ENCODE assay signal across 27 cellular contexts in the genomic region with DNA sequence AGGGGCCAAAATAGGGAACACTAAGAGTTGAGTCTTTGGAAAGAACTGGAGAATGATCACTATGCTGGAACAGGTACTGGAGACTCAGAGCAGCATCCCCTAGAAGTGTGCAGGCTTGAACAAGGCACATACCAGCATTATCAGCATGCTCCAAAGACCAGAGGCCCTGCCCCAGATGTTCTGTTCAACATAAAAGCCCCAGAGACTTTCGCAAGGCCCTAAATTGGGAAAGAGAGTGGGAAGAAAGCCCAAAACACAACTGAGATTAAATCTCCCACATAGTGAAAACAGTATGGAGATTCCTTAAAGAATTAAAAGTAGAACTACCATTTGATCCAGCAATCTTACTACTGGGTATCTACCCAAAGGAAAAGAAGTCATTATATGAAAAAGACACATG. TPM values are rescaled to one million over a fixed set of nuclear protein-coding genes. Genes with fewer than 3 reads are reported as not detected.
DNase-seq lines count a peak whose midpoint lies in the region; ATAC-seq and TF ChIP-seq lines count a peak whose summit lies in the region.
"Had no signal": no experiment of that assay in that cellular context is flagged by ENCODE, and none has a peak within 500 bp of the region (broad histone marks: within the 10 kb centered on the region; RNA-seq: fewer than 3 reads in every experiment).

No MANE protein-coding gene starts in this region.

- no peak for ATAC-seq in GM19351 (IDR thresholded peaks at IDR 0.05; ENCODE audit: unreplicated experiment)
- ATAC-seq: GM23338, SK-N-SH treated with all-trans-retinoic acid at 6 μM for 48 hours had no signal

- DNase-seq in AG09309 (ENCODE audit: low read depth), result peak; percentile 16
- peak; percentile 16 for DNase-seq in OCI-M1 (lab: John Stamatoyannopoulos, UW)
- DNase-seq in fibroblast of the aortic adventitia (ENCODE audit: low read depth), result peak; percentile 95
- DNase-seq in SKM-1 treated with dmso at 0.1 percent for 144 hours (lab: John Stamatoyannopoulos, UW; ENCODE audit: unreplicated experiment), result no peak
- DNase-seq in DMS153 (lab: John Stamatoyannopoulos, UW), result no peak
- DNase-seq: ACHN; activated CD4-positive, alpha-beta memory T cell treated with anti-CD3 and anti-CD28 coated beads for 36 hours; activated CD4-positive, CD25-positive, alpha-beta regulatory T cell; activated T-cell treated with anti-CD3 and anti-CD28 coated beads for 4 hours; amniotic stem cell; CD4-positive, CD25-positive, alpha-beta regulatory T cell; dermis blood vessel endothelial cell; GF-D8; NCI-H1417; NCI-H524 treated with DMSO at 0.1 percent for 48 hours; RPMI8226; stimulated activated CD4-positive, alpha-beta T cell treated with anti-CD3 and anti-CD28 coated beads, Interleukin-2, amount 100 ng/mL, for 24 hours; stimulated activated naive CD4-positive, alpha-beta T cell; thyroid gland had no signal

- H3K4me3 ChIP-seq in AG09309 (ENCODE audit: control insufficient read depth, low read depth, low read length), result no peak overlapping the region
- H3K4me3 ChIP-seq in fibroblast of the aortic adventitia (ENCODE audit: low read depth, low read length), result no peak overlapping the region
- H3K4me3 ChIP-seq: cardiac muscle cell, GM23338, skin epidermis, thyroid gland had no signal

- TF ChIP-seq CTCF in AG09309 (IDR thresholded peaks at IDR 0.05; ENCODE audit: control insufficient read depth, insufficient read depth, low read depth, low read length, missing control alignments) (no peak), fibroblast of the aortic adventitia (IDR thresholded peaks at IDR 0.05; ENCODE audit: insufficient read depth, low read length) (no peak)

RNA-seq across cellular contexts. Expression of a gene that starts 9.4 kb away (rescaled TPM):
- not detected in 2 replicates for total RNA-seq in fibroblast of the aortic adventitia (ENCODE audit: low replicate concordance)
- total RNA-seq: activated CD4-positive, alpha-beta memory T cell treated with anti-CD3 and anti-CD28 coated beads for 36 hours; dermis blood vessel endothelial cell; GM23338; M059J had no signal

RNA-seq across cellular contexts. Expression of a gene that starts 11.4 kb away (rescaled TPM):
- total RNA-seq in fibroblast of the aortic adventitia (ENCODE audit: low replicate concordance), result not detected in 2 replicates
- total RNA-seq: activated CD4-positive, alpha-beta memory T cell treated with anti-CD3 and anti-CD28 coated beads for 36 hours; CD4-positive, CD25-positive, alpha-beta regulatory T cell; dermis blood vessel endothelial cell; M059J had no signal

RNA-seq across cellular contexts. Expression of a gene that starts 13.8 kb away (rescaled TPM):
- total RNA-seq in fibroblast of the aortic adventitia (ENCODE audit: low replicate concordance), result 6.4 and 15.6 TPM in 2 replicates

RNA-seq across cellular contexts. Expression of a gene that starts 42.9 kb away (rescaled TPM):
- not detected in 2 replicates for total RNA-seq in fibroblast of the aortic adventitia (ENCODE audit: low replicate concordance)
- total RNA-seq: activated CD4-positive, alpha-beta memory T cell treated with anti-CD3 and anti-CD28 coated beads for 36 hours; cardiac muscle cell; CD4-positive, CD25-positive, alpha-beta regulatory T cell; dermis blood vessel endothelial cell; GM23338; M059J; neural crest cell; progenitor cell of endocrine pancreas; thyroid gland had no signal

RNA-seq across cellular contexts. Expression of a gene that starts 49.2 kb away (rescaled TPM):
- total RNA-seq in fibroblast of the aortic adventitia (ENCODE audit: low replicate concordance), result not detected in 2 replicates
- total RNA-seq: activated CD4-positive, alpha-beta memory T cell treated with anti-CD3 and anti-CD28 coated beads for 36 hours; cardiac muscle cell; CD4-positive, CD25-positive, alpha-beta regulatory T cell; dermis blood vessel endothelial cell; GM23338; M059J; neural crest cell; progenitor cell of endocrine pancreas; thyroid gland had no signal

Comparison
In these comparisons a context has a peak if more than half of its experiments do, and no peak if none do; other contexts are left out.
1. DNase-seq: peak in AG09309 (single experiment), OCI-M1 (single experiment) and fibroblast of the aortic adventitia (single experiment); none in SKM-1 treated with dmso at 0.1 percent for 144 hours (single experiment) and DMS153 (single experiment).